ENCODE assay signal across 29 cellular contexts in the genomic region with DNA sequence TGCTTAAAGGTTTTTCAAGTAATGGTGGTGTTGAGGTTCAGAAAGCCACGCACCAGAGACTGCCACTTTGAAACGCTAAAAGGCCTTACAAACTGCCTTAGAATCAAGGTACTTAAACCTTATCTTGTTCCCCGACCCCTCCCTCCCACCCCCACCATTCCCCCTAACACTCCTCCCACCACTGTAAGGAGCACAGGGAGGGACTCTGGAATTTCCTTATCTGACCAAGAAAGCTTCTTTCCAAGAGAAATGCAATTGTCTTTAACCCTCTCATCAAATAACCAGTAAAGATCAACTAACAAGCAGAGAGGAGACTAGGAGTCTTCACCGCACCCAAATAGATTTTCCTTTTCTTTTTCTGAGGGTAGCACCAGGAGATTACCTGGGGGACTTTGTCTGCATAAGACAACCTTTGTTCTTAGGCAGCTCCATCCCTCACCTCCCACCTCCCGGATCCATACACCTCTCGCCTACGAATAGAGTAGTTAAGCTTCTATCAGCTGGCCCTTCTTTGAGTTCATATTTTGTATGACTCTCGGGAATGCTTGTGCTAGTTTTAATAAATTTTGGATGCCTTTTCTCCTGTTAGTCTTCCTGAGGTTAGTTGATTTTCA.
"Had no signal": no experiment of that assay in that cellular context is flagged by ENCODE, and none has a peak within 500 bp of the region (broad histone marks: within the 10 kb centered on the region; RNA-seq: fewer than 3 reads in every experiment).

No MANE protein-coding gene starts in this region.

- H3K4me3 Mint-ChIP-seq: activated CD4-positive, alpha-beta memory T cell treated with anti-CD3 and anti-CD28 coated beads for 36 hours; activated naive CD4-positive, alpha-beta T cell treated with anti-CD3 and anti-CD28 coated beads, Interleukin-2, amount 10 ng/mL, durations not matched to agents 7 days and 5 days; activated naive CD8-positive, alpha-beta T cell treated with anti-CD3 and anti-CD28 coated beads, Interleukin-2, amount 10 ng/mL, durations not matched to agents 7 days and 5 days; activated T-helper 1 cell treated with anti-CD3 and anti-CD28 coated beads, Interleukin-12 subunit alpha, Interleukin-12 subunit beta, Interleukin-2, Interleukin-4 antibody, amounts not matched to agents 30 ng/mL and 10 ng/mL and 1 ng/mL, durations not matched to agents 14 hours and 24 hours and 36 hours; nephron; stimulated activated effector memory CD8-positive, alpha-beta T cell treated with anti-CD3 and anti-CD28 coated beads, Interleukin-12 subunit alpha, Interleukin-12 subunit beta, amount 100 ng/mL, for 72 hours; stimulated activated naive CD8-positive, alpha-beta T cell treated with anti-CD3 and anti-CD28 coated beads, Interleukin-15, Interleukin-2, amounts not matched to agents 100 ng/mL and 50 ng/mL, for 24 hours had no signal

- H3K27me3 ChIP-seq: heart right ventricle, neutrophil, ovary, right lobe of liver, upper lobe of left lung, vagina had no signal

- H3K9me3 Mint-ChIP-seq: activated CD4-positive, alpha-beta memory T cell treated with anti-CD3 and anti-CD28 coated beads for 36 hours; activated naive CD4-positive, alpha-beta T cell treated with anti-CD3 and anti-CD28 coated beads, Interleukin-2, amount 10 ng/mL, durations not matched to agents 7 days and 5 days; activated naive CD8-positive, alpha-beta T cell treated with anti-CD3 and anti-CD28 coated beads, Interleukin-2, amount 10 ng/mL, durations not matched to agents 7 days and 5 days; activated T-helper 1 cell treated with anti-CD3 and anti-CD28 coated beads, Interleukin-12 subunit alpha, Interleukin-12 subunit beta, Interleukin-2, Interleukin-4 antibody, amounts not matched to agents 30 ng/mL and 10 ng/mL and 1 ng/mL, durations not matched to agents 14 hours and 24 hours and 36 hours; nephron; stimulated activated naive CD8-positive, alpha-beta T cell treated with anti-CD3 and anti-CD28 coated beads, Interleukin-15, Interleukin-2, amounts not matched to agents 100 ng/mL and 50 ng/mL, for 24 hours had no signal

- ATAC-seq: activated CD4-positive, CD25-positive, alpha-beta regulatory T cell treated with anti-CD3 and anti-CD28 coated beads, Interleukin-2, amount 50 U/mL, for 24 hours; esophagus mucosa; heart right ventricle; left cardiac atrium; left ventricle myocardium superior; right lobe of liver; stimulated activated effector memory CD8-positive, alpha-beta T cell treated with anti-CD3 and anti-CD28 coated beads, Interleukin-12 subunit alpha, Interleukin-12 subunit beta, amount 100 ng/mL, for 72 hours had no signal

- H3K4me1 Mint-ChIP-seq: activated naive CD4-positive, alpha-beta T cell treated with anti-CD3 and anti-CD28 coated beads, Interleukin-2, amount 10 ng/mL, durations not matched to agents 7 days and 5 days; activated naive CD8-positive, alpha-beta T cell treated with anti-CD3 and anti-CD28 coated beads, Interleukin-2, amount 10 ng/mL, durations not matched to agents 7 days and 5 days; nephron; stimulated activated effector memory CD8-positive, alpha-beta T cell treated with anti-CD3 and anti-CD28 coated beads, Interleukin-12 subunit alpha, Interleukin-12 subunit beta, amount 100 ng/mL, for 72 hours had no signal

- H3K4me1 ChIP-seq: heart right ventricle, right lobe of liver, vagina had no signal

- H3K4me3 ChIP-seq: heart right ventricle, ovary, right lobe of liver, thoracic aorta, upper lobe of left lung, vagina had no signal

- H3K36me3 Mint-ChIP-seq: activated CD4-positive, alpha-beta memory T cell treated with anti-CD3 and anti-CD28 coated beads for 36 hours; activated naive CD4-positive, alpha-beta T cell treated with anti-CD3 and anti-CD28 coated beads, Interleukin-2, amount 10 ng/mL, durations not matched to agents 7 days and 5 days; activated naive CD8-positive, alpha-beta T cell treated with anti-CD3 and anti-CD28 coated beads, Interleukin-2, amount 10 ng/mL, durations not matched to agents 7 days and 5 days; stimulated activated effector memory CD8-positive, alpha-beta T cell treated with anti-CD3 and anti-CD28 coated beads, Interleukin-12 subunit alpha, Interleukin-12 subunit beta, amount 100 ng/mL, for 72 hours had no signal

- H3K27ac ChIP-seq: heart right ventricle, neutrophil, ovary, right lobe of liver, thoracic aorta, upper lobe of left lung, vagina, VCaP had no signal

- H3K27ac Mint-ChIP-seq: activated CD4-positive, alpha-beta memory T cell treated with anti-CD3 and anti-CD28 coated beads for 36 hours; activated naive CD4-positive, alpha-beta T cell treated with anti-CD3 and anti-CD28 coated beads, Interleukin-2, amount 10 ng/mL, durations not matched to agents 7 days and 5 days; activated naive CD8-positive, alpha-beta T cell treated with anti-CD3 and anti-CD28 coated beads, Interleukin-2, amount 10 ng/mL, durations not matched to agents 7 days and 5 days; activated T-helper 1 cell treated with anti-CD3 and anti-CD28 coated beads, Interleukin-12 subunit alpha, Interleukin-12 subunit beta, Interleukin-2, Interleukin-4 antibody, amounts not matched to agents 30 ng/mL and 10 ng/mL and 1 ng/mL, durations not matched to agents 14 hours and 24 hours and 36 hours; nephron; progenitor cell of endocrine pancreas; stimulated activated effector memory CD8-positive, alpha-beta T cell treated with anti-CD3 and anti-CD28 coated beads, Interleukin-12 subunit alpha, Interleukin-12 subunit beta, amount 100 ng/mL, for 72 hours; stimulated activated naive CD8-positive, alpha-beta T cell treated with anti-CD3 and anti-CD28 coated beads, Interleukin-15, Interleukin-2, amounts not matched to agents 100 ng/mL and 50 ng/mL, for 24 hours had no signal

- H3K9me3 ChIP-seq: heart right ventricle, neutrophil, ovary, right lobe of liver, thoracic aorta, upper lobe of left lung, vagina had no signal

- H3K36me3 ChIP-seq: heart right ventricle, neutrophil, ovary, right lobe of liver, thoracic aorta, upper lobe of left lung, vagina had no signal

- H3K27me3 Mint-ChIP-seq: activated CD4-positive, alpha-beta memory T cell treated with anti-CD3 and anti-CD28 coated beads for 36 hours; activated naive CD4-positive, alpha-beta T cell treated with anti-CD3 and anti-CD28 coated beads, Interleukin-2, amount 10 ng/mL, durations not matched to agents 7 days and 5 days; activated naive CD8-positive, alpha-beta T cell treated with anti-CD3 and anti-CD28 coated beads, Interleukin-2, amount 10 ng/mL, durations not matched to agents 7 days and 5 days; progenitor cell of endocrine pancreas; stimulated activated naive CD8-positive, alpha-beta T cell treated with anti-CD3 and anti-CD28 coated beads, Interleukin-15, Interleukin-2, amounts not matched to agents 100 ng/mL and 50 ng/mL, for 24 hours had no signal

- DNase-seq: activated CD4-positive, alpha-beta memory T cell treated with anti-CD3 and anti-CD28 coated beads for 36 hours; activated CD4-positive, alpha-beta T cell treated with anti-CD3 and anti-CD28 coated beads for 48 hours; activated CD8-positive, alpha-beta memory T cell treated with anti-CD3 and anti-CD28 coated beads, Interleukin-2, amount 50 U/mL, for 4 hours; activated gamma-delta T cell; activated naive CD4-positive, alpha-beta T cell treated with anti-CD3 and anti-CD28 coated beads, Interleukin-2, amount 10 ng/mL, durations not matched to agents 7 days and 5 days; activated naive CD8-positive, alpha-beta T cell treated with anti-CD3 and anti-CD28 coated beads, Interleukin-2, amount 10 ng/mL, durations not matched to agents 7 days and 5 days; activated T-cell treated with anti-CD3 and anti-CD28 coated beads, Interleukin-2, amount 50 U/mL, for 1 hour; amygdala; caudate nucleus; cortex of kidney; foreskin fibroblast; heart right ventricle; left cardiac atrium; left ventricle myocardium superior; ovary; right lobe of liver; stimulated activated CD4-positive, alpha-beta T cell treated with anti-CD3 and anti-CD28 coated beads, Interleukin-4, amount 100 ng/mL, for 24 hours; upper lobe of left lung had no signal
